ENCODE assay signal across 19 cellular contexts in the genomic region with DNA sequence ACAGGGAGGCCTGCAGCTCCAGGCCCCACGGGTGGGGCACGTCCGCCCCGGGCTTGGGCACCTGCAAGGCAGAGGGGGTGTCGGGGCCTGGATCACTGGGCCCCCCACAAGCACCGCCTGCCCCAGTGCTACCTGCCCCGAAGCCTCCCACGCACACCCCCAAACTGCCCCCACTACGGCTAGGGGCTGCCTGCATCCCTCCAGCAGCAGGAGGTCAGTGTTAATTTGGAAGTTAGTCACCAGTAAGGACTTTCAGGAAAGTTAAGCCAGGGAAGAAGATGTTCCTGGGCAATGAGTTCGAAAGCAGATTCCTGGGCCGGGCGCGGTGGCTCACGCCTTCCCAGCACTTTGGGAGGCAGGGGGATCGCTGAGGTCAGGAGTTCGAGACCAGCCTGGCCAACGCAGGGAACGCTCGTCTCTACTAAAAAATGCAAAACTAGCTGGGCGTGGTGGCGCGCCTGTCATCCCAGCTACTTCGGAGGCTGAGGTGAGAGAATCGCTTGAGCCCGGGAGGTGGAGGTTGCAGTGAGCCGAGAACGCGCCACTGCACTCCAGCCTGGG. TPM values are rescaled to one million over a fixed set of nuclear protein-coding genes. Genes with fewer than 3 reads are reported as not detected.
DNase-seq lines count a peak whose midpoint lies in the region; ATAC-seq and TF ChIP-seq lines count a peak whose summit lies in the region.
"Had no signal": no experiment of that assay in that cellular context is flagged by ENCODE, and none has a peak within 500 bp of the region (broad histone marks: within the 10 kb centered on the region; RNA-seq: fewer than 3 reads in every experiment).

No MANE protein-coding gene starts in this region.

- peak overlapping the region in 10 of 11 experiments; percentile 3 to 100 (median 44); a peak in 14 of 22 replicates for H3K4me2 ChIP-seq in BLaER1 treated with 17β-estradiol and CSF1 and Interleukin-3, amounts not matched to agents 10 nM and 100 nM

- no peaks in the 10 kb centered on the region for H3K9me3 ChIP-seq in BLaER1 treated with 17β-estradiol and CSF1 and Interleukin-3, amounts not matched to agents 10 nM and 100 nM (replicated peaks in 1 of 11)
- no peaks in the 10 kb centered on the region for H3K9me3 ChIP-seq in Peyer's patch
- no peaks in the 10 kb centered on the region for H3K9me3 ChIP-seq in ascending aorta
- H3K9me3 ChIP-seq: esophagus squamous epithelium, mucosa of descending colon had no signal

- no peaks in the 10 kb centered on the region for H3K27me3 ChIP-seq in BLaER1 treated with 17β-estradiol and CSF1 and Interleukin-3, amounts not matched to agents 10 nM and 100 nM
- H3K27me3 ChIP-seq in Peyer's patch (no peaks in the 10 kb centered on the region), ascending aorta (no peaks in the 10 kb centered on the region)
- H3K27me3 ChIP-seq: esophagus squamous epithelium had no signal

- no peak for TF ChIP-seq POLR2A in Peyer's patch (IDR thresholded peaks at IDR 0.05)

- peaks cover 53 to 97% (median 74%) of the 10 kb centered on the region in 11 experiments for H4K20me1 ChIP-seq in BLaER1 treated with 17β-estradiol and CSF1 and Interleukin-3, amounts not matched to agents 10 nM and 100 nM

- no peaks in the 10 kb centered on the region for H3K27me3 Mint-ChIP-seq in naive thymus-derived CD8-positive, alpha-beta T cell
- H3K27me3 Mint-ChIP-seq: activated CD8-positive, alpha-beta T cell treated with anti-CD3 and anti-CD28 coated beads for 36 hours had no signal

- ATAC-seq in naive thymus-derived CD8-positive, alpha-beta T cell = no peak
- ATAC-seq: activated CD8-positive, alpha-beta T cell treated with anti-CD3 and anti-CD28 coated beads for 36 hours had no signal

- H3K27ac Mint-ChIP-seq in naive thymus-derived CD8-positive, alpha-beta T cell = peak overlapping the region in 6 of 10 donors; percentile 4 to 79 (median 52)
- H3K27ac Mint-ChIP-seq: activated CD8-positive, alpha-beta T cell treated with anti-CD3 and anti-CD28 coated beads for 36 hours; T-helper 2 cell treated with Interferon-gamma antibody and Interleukin-4, amounts not matched to agents 5 μg/mL and 100 μg/mL, for 36 hours; WTC11 had no signal

- POLR2A ChIA-PET in naive thymus-derived CD8-positive, alpha-beta T cell (lab: Charles Lee) = interaction anchor here (0.6 to 12.1 kb wide), 7 partner anchors 9 to 182 kb away, joined by 3 to 370 read pairs (median 19); a partner anchor contains a TSS

- no peaks in the 10 kb centered on the region for H3K9me3 Mint-ChIP-seq in naive thymus-derived CD8-positive, alpha-beta T cell
- H3K9me3 Mint-ChIP-seq: activated CD8-positive, alpha-beta T cell treated with anti-CD3 and anti-CD28 coated beads for 36 hours; T-helper 2 cell treated with Interferon-gamma antibody and Interleukin-4, amounts not matched to agents 5 μg/mL and 100 μg/mL, for 36 hours; WTC11 had no signal

- H3K36me3 ChIP-seq in BLaER1 treated with 17β-estradiol and CSF1 and Interleukin-3, amounts not matched to agents 10 nM and 100 nM = peaks cover 39 to 52% (median 48%) of the 10 kb centered on the region in 11 experiments
- H3K36me3 ChIP-seq in Peyer's patch (peaks cover 0 to 14% (median 0%) of the 10 kb centered on the region in 3 donors), ascending aorta (peaks cover 22 to 32% of the 10 kb centered on the region in 2 donors)

- H3K4me3 Mint-ChIP-seq in naive thymus-derived CD8-positive, alpha-beta T cell = no peak overlapping the region
- H3K4me3 Mint-ChIP-seq: activated CD8-positive, alpha-beta T cell treated with anti-CD3 and anti-CD28 coated beads for 36 hours; T-helper 2 cell treated with Interferon-gamma antibody and Interleukin-4, amounts not matched to agents 5 μg/mL and 100 μg/mL, for 36 hours; WTC11 had no signal

- H3K9ac ChIP-seq in BLaER1 treated with 17β-estradiol and CSF1 and Interleukin-3, amounts not matched to agents 10 nM and 100 nM = peak overlapping the region in 1 of 11 experiments; percentile 17; a peak in 1 of 22 replicates

- H3K4me1 ChIP-seq in BLaER1 treated with 17β-estradiol and CSF1 and Interleukin-3, amounts not matched to agents 10 nM and 100 nM = peaks cover 55 to 94% (median 87%) of the 10 kb centered on the region in 10 experiments
- peaks cover 7 to 51% (median 31%) of the 10 kb centered on the region in 4 donors for H3K4me1 ChIP-seq in Peyer's patch
- peaks cover 17 to 31% of the 10 kb centered on the region in 2 donors for H3K4me1 ChIP-seq in ascending aorta

- DNase-seq in Peyer's patch (no peak), ecto neural progenitor cell (ENCODE audit: low spot score) (no peak), SW480 (ENCODE audit: low spot score) (no peak), ascending aorta (ENCODE audit: low spot score in 2 of 2) (no peak)
- peak in 1 of 10 donors; percentile 48 for DNase-seq in naive thymus-derived CD8-positive, alpha-beta T cell
- DNase-seq: activated CD8-positive, alpha-beta T cell treated with anti-CD3 and anti-CD28 coated beads for 36 hours; effector CD4-positive, alpha-beta T cell; esophagus squamous epithelium; Kasumi-1; NCI-H1105; NCI-H2107; NCI-H524 treated with DMSO at 0.1 percent for 48 hours; SHP77 treated with DMSO at 0.1 percent for 48 hours had no signal

- peaks cover 0 to 28% (median 3%) of the 10 kb centered on the region in 3 donors for H3K36me3 Mint-ChIP-seq in naive thymus-derived CD8-positive, alpha-beta T cell

- H3K4me3 ChIP-seq in BLaER1 treated with 17β-estradiol and CSF1 and Interleukin-3, amounts not matched to agents 10 nM and 100 nM = no peak overlapping the region
- H3K4me3 ChIP-seq in Peyer's patch (no peak overlapping the region), ascending aorta (no peak overlapping the region)
- H3K4me3 ChIP-seq: mucosa of descending colon had no signal

- peaks cover 19 to 38% (median 37%) of the 10 kb centered on the region in 4 donors for H3K4me1 Mint-ChIP-seq in naive thymus-derived CD8-positive, alpha-beta T cell

- TF ChIP-seq CTCF in Peyer's patch (IDR thresholded peaks at IDR 0.05) (no peak), ascending aorta (IDR thresholded peaks at IDR 0.05) (no peak)

- no peak overlapping the region for H3K27ac ChIP-seq in BLaER1 treated with 17β-estradiol and CSF1 and Interleukin-3, amounts not matched to agents 10 nM and 100 nM
- H3K27ac ChIP-seq in Peyer's patch (peak overlapping the region in 3 of 4 donors; percentile 6 to 57 (median 55)), ascending aorta (no peak overlapping the region)

- intact Hi-C loops in ascending aorta (cut with DNase I) = no loop called here

RNA-seq across cellular contexts. Expression of a gene that starts 5.5 kb away (rescaled TPM):
- total RNA-seq in Peyer's patch (1 to 10 TPM; 1.2 to 5.8 (median 2.6) TPM), ascending aorta (4.7 TPM)
- under 1 TPM; 0.14 to 0.23 TPM for total RNA-seq in naive thymus-derived CD8-positive, alpha-beta T cell
- under 1 TPM in 1 of 3 donors, not detected in 2; 0.15 TPM for polyA plus RNA-seq in naive thymus-derived CD8-positive, alpha-beta T cell
- total RNA-seq: activated CD8-positive, alpha-beta T cell treated with anti-CD3 and anti-CD28 coated beads for 36 hours; WTC11 had no signal

RNA-seq across cellular contexts. Expression of a gene that starts 20.3 kb away (rescaled TPM):
- not detected for total RNA-seq in Peyer's patch
- under 1 TPM in 1 of 2 experiments, not detected in 1; 0.70 TPM for total RNA-seq in naive thymus-derived CD8-positive, alpha-beta T cell
- 1 to 10 TPM in 1 of 3 donors, under 1 TPM in 2; 0.41 to 1.3 (median 0.59) TPM for polyA plus RNA-seq in naive thymus-derived CD8-positive, alpha-beta T cell
- not detected for total RNA-seq in ascending aorta
- total RNA-seq: osteocyte, sciatic nerve had no signal

RNA-seq across cellular contexts. Expression of a gene that starts 27.4 kb away (rescaled TPM):
- total RNA-seq in Peyer's patch (1 to 10 TPM in 2 of 4 donors, under 1 TPM in 1, not detected in 1; 0.95 to 4.7 (median 1.6) TPM), ascending aorta (not detected)
- total RNA-seq in naive thymus-derived CD8-positive, alpha-beta T cell = 10 to 100 TPM; 13.6 to 14.0 TPM
- not detected for polyA plus RNA-seq in naive thymus-derived CD8-positive, alpha-beta T cell

RNA-seq across cellular contexts. Expression of a gene that starts 31.4 kb away (rescaled TPM):
- total RNA-seq in Peyer's patch = 1 to 10 TPM in 1 of 4 donors, under 1 TPM in 1, not detected in 2; 0.54 to 5.0 TPM
- 1 to 10 TPM; 1.1 to 1.4 TPM for total RNA-seq in naive thymus-derived CD8-positive, alpha-beta T cell
- polyA plus RNA-seq in naive thymus-derived CD8-positive, alpha-beta T cell = 1 to 10 TPM; 2.7 to 9.2 (median 5.1) TPM
- not detected for total RNA-seq in ascending aorta
- total RNA-seq: mucosa of descending colon, sciatic nerve had no signal

RNA-seq across cellular contexts. Expression of a gene that starts 39.9 kb away (rescaled TPM):
- total RNA-seq in Peyer's patch (100 to 1,000 TPM in 1 of 4 donors, 10 to 100 TPM in 3; 38.7 to 133 (median 72.3) TPM), ascending aorta (21.3 TPM)
- 100 to 1,000 TPM; 149 to 162 TPM for total RNA-seq in naive thymus-derived CD8-positive, alpha-beta T cell
- polyA plus RNA-seq in naive thymus-derived CD8-positive, alpha-beta T cell = 10 to 100 TPM; 16.3 to 33.5 (median 26.0) TPM

Comparison
In these comparisons a context has a peak if more than half of its experiments do, and no peak if none do; other contexts are left out.
1. H3K27ac ChIP-seq: peak in Peyer's patch (3 of 4); none in BLaER1 treated with 17β-estradiol and CSF1 and Interleukin-3, amounts not matched to agents 10 nM and 100 nM (0 of 11) and ascending aorta (0 of 2).